Comparison of ENCODE assay signal across 8 cellular contexts in genomic region chr6:3228046-3228671, GRCh38. TPM values are rescaled to one million over a fixed set of nuclear protein-coding genes. Genes with fewer than 3 reads are reported as not detected.
DNase-seq lines count a peak whose midpoint lies in the region; ATAC-seq and TF ChIP-seq lines count a peak whose summit lies in the region.

No MANE protein-coding gene starts in this region.

- H3K9me2 ChIP-seq in hepatocyte (replicated peaks; ENCODE audit: insufficient read depth), result no peaks in the 10 kb centered on the region

- peaks cover 60% of the 10 kb centered on the region for H3K4me1 Mint-ChIP-seq in stimulated activated naive CD8-positive, alpha-beta T cell treated with anti-CD3 and anti-CD28 coated beads, Interleukin-15, amount 100 ng/mL, for 72 hours

- H3K36me3 ChIP-seq in hepatocyte (replicated peaks; ENCODE audit: insufficient read depth, low read depth) (no peaks in the 10 kb centered on the region), prostate gland (no peaks in the 10 kb centered on the region)

- H4K20me1 ChIP-seq in hepatocyte (ENCODE audit: insufficient read depth, poor library complexity, severe bottlenecking), result peaks cover 3% of the 10 kb centered on the region

- H3K27me3 ChIP-seq in hepatocyte (peaks cover 48% of the 10 kb centered on the region), prostate gland (replicated peaks; ENCODE audit: insufficient read depth) (peaks cover 32% of the 10 kb centered on the region)

- H2AFZ ChIP-seq in hepatocyte, result peak overlapping the region; percentile 29

- peaks cover 14% of the 10 kb centered on the region for H3K4me1 ChIP-seq in hepatocyte (ENCODE audit: insufficient read depth)
- peaks cover 7% of the 10 kb centered on the region for H3K4me1 ChIP-seq in prostate gland (replicated peaks)

- H3K9me3 Mint-ChIP-seq in stimulated activated naive CD8-positive, alpha-beta T cell treated with anti-CD3 and anti-CD28 coated beads, Interleukin-15, amount 100 ng/mL, for 72 hours, result no peaks in the 10 kb centered on the region

- WGBS in hepatocyte (ENCODE audit: low lambda C conversion rate, missing lambda C conversion rate), result 3% methylated on average over 29 of the region's 38 CpGs
- 2% methylated on average over 29 of the region's 38 CpGs for WGBS in prostate gland

- H3K4me3 ChIP-seq in hepatocyte (peak overlapping the region; percentile 66), prostate gland (no peak overlapping the region)

- H3K27ac ChIP-seq in hepatocyte (peak overlapping the region; percentile 52), prostate gland (no peak overlapping the region)

- H3K27me3 Mint-ChIP-seq in stimulated activated naive CD8-positive, alpha-beta T cell treated with anti-CD3 and anti-CD28 coated beads, Interleukin-15, amount 100 ng/mL, for 72 hours, result peaks cover 94% of the 10 kb centered on the region

- peak overlapping the region; percentile 81 for H3K4me2 ChIP-seq in hepatocyte

- TF ChIP-seq POLR2A in prostate gland (IDR thresholded peaks at IDR 0.05), result no peak

- DNase-seq in COLO668 (lab: John Stamatoyannopoulos, UW; ENCODE audit: unreplicated experiment) (peak; percentile 86), NCI-H1048 (lab: John Stamatoyannopoulos, UW) (peak; percentile 76), SW480 (ENCODE audit: low spot score) (peak; percentile 87), hepatocyte (ENCODE audit: low spot score) (peak; percentile 56), prostate gland (ENCODE audit: low spot score) (no peak), SKM-1 (lab: John Stamatoyannopoulos, UW; ENCODE audit: unreplicated experiment) (no peak)
- DNase-seq in stimulated activated naive CD8-positive, alpha-beta T cell treated with anti-CD3 and anti-CD28 coated beads, Interleukin-15, amount 100 ng/mL, for 72 hours, result no peak

- peaks cover 7% of the 10 kb centered on the region for H3K79me2 ChIP-seq in hepatocyte

- H3K9me3 ChIP-seq in hepatocyte (ENCODE audit: low read depth) (no peaks in the 10 kb centered on the region), prostate gland (no peaks in the 10 kb centered on the region)

- TF ChIP-seq CTCF in hepatocyte (IDR thresholded peaks at IDR 0.05; ENCODE audit: poor library complexity) (no peak), prostate gland (IDR thresholded peaks at IDR 0.05) (no peak)

- intact Hi-C loops in prostate gland (cut with DNase I), result no loop called here

- H3K27ac Mint-ChIP-seq in stimulated activated naive CD8-positive, alpha-beta T cell treated with anti-CD3 and anti-CD28 coated beads, Interleukin-15, amount 100 ng/mL, for 72 hours, result no peak overlapping the region

- peak; percentile 48 for ATAC-seq in stimulated activated naive CD8-positive, alpha-beta T cell treated with anti-CD3 and anti-CD28 coated beads, Interleukin-15, amount 100 ng/mL, for 72 hours
- ATAC-seq in GM18870 (IDR thresholded peaks at IDR 0.05; ENCODE audit: unreplicated experiment), result no peak

- peak overlapping the region; percentile 76 to 91 for H3K4me3 Mint-ChIP-seq in stimulated activated naive CD8-positive, alpha-beta T cell treated with anti-CD3 and anti-CD28 coated beads, Interleukin-15, amount 100 ng/mL, for 72 hours

RNA-seq across cellular contexts. Expression of gene TUBB2B, which starts 0.7 kb away (rescaled TPM):
- 72.0 and 72.2 TPM in 2 replicates for total RNA-seq in hepatocyte
- polyA plus RNA-seq in hepatocyte, result 31.2 and 36.4 TPM in 2 replicates
- 1 to 10 TPM; 3.9 to 4.5 TPM for total RNA-seq in prostate gland

RNA-seq across cellular contexts. Expression of gene PSMG4, which starts 30.6 kb away (rescaled TPM):
- total RNA-seq in hepatocyte (8.1 and 15.5 TPM in 2 replicates), prostate gland (10 to 100 TPM; 20.8 to 30.1 TPM)
- 26.4 and 28.1 TPM in 2 replicates for polyA plus RNA-seq in hepatocyte

Comparison
In these comparisons a context has a peak if more than half of its experiments do, and no peak if none do; other contexts are left out.
1. DNase-seq: peak in COLO668 (single experiment), NCI-H1048 (single experiment), SW480 (single experiment) and hepatocyte (single experiment); none in stimulated activated naive CD8-positive, alpha-beta T cell treated with anti-CD3 and anti-CD28 coated beads, Interleukin-15, amount 100 ng/mL, for 72 hours (0 of 2), prostate gland (single experiment) and SKM-1 (single experiment).
2. RNA of gene TUBB2B, which starts 0.7 kb away (total RNA-seq): 72.0 to 72.2 TPM in hepatocyte; 3.9 to 4.5 TPM in prostate gland; every median in the first group is over 10 times any median in the second.